In genomic region chr20:4613718-4614620, GRCh38 we compare ENCODE assay signal across 7 cellular contexts.
DNase-seq lines count a peak whose midpoint lies in the region; FAIRE-seq and TF ChIP-seq lines count a peak whose summit lies in the region.

No MANE protein-coding gene starts in this region.

- no peak for DNase-seq in GM18507 (ENCODE audit: extremely low spot score, insufficient read length, low read depth)
- DNase-seq in MM.1S: peak; percentile 94
- peak; percentile 83 for DNase-seq in SW480 (ENCODE audit: low spot score)
- peak; percentile 55 for DNase-seq in amniotic epithelial cell (ENCODE audit: low read depth)
- peak in 46 of 51 donors; percentile 13 to 94 (median 54) for DNase-seq in hypothalamus (lab: John Stamatoyannopoulos, UW)
- DNase-seq in stimulated activated CD4-positive, alpha-beta T cell treated with anti-CD3 and anti-CD28 coated beads, Interleukin-1b, Interleukin-23, amount 100 ng/mL, for 48 hours: peak; percentile 62
- no peak for DNase-seq in LoVo (ENCODE audit: low spot score)

- peak overlapping the region; percentile 69 for H3K27ac ChIP-seq in MM.1S (ENCODE audit: low read length)

- no peaks in the 10 kb centered on the region for H3K9me2 ChIP-seq in MM.1S (replicated peaks; ENCODE audit: insufficient read depth, low read length)

- peak; percentile 54 for FAIRE-seq in GM18507 (lab: Jason Lieb, UNC)

- peak overlapping the region; percentile 41 for H2AFZ ChIP-seq in MM.1S (ENCODE audit: low read length)

- H3K79me2 ChIP-seq in MM.1S (ENCODE audit: low read length): no peaks in the 10 kb centered on the region

- peak overlapping the region; percentile 31 for H3K4me3 ChIP-seq in MM.1S (ENCODE audit: low read length)

- peak overlapping the region; percentile 38 for H3K4me2 ChIP-seq in MM.1S (ENCODE audit: low read depth, low read length)

- H3K9me3 ChIP-seq in MM.1S (replicated peaks; ENCODE audit: insufficient read depth, low read length): no peaks in the 10 kb centered on the region

- H4K20me1 ChIP-seq in MM.1S (ENCODE audit: insufficient read depth, low read length): no peaks in the 10 kb centered on the region

- H3K36me3 ChIP-seq in MM.1S (replicated peaks; ENCODE audit: insufficient read depth, low read length): no peaks in the 10 kb centered on the region

- peak; percentile 65 for TF ChIP-seq CTCF in MM.1S (IDR thresholded peaks at IDR 0.05; ENCODE audit: low read length)

- no peaks in the 10 kb centered on the region for H3K27me3 ChIP-seq in MM.1S (replicated peaks; ENCODE audit: insufficient read depth, low read length)

- peaks cover 19% of the 10 kb centered on the region for H3K4me1 ChIP-seq in MM.1S (ENCODE audit: low read length)

- H3F3A ChIP-seq in MM.1S (ENCODE audit: insufficient read depth, low read length): peaks cover 16% of the 10 kb centered on the region

- H3K9ac ChIP-seq in MM.1S (ENCODE audit: low read length): peak overlapping the region; percentile 37; the same call in 1 of the 2 replicates

Comparison
In these comparisons a context has a peak if more than half of its experiments do, and no peak if none do; other contexts are left out.
1. DNase-seq: peak in MM.1S (single experiment), SW480 (single experiment), amniotic epithelial cell (single experiment), hypothalamus (46 of 51) and stimulated activated CD4-positive, alpha-beta T cell treated with anti-CD3 and anti-CD28 coated beads, Interleukin-1b, Interleukin-23, amount 100 ng/mL, for 48 hours (single experiment); none in GM18507 (single experiment) and LoVo (single experiment).